In the genomic region with DNA sequence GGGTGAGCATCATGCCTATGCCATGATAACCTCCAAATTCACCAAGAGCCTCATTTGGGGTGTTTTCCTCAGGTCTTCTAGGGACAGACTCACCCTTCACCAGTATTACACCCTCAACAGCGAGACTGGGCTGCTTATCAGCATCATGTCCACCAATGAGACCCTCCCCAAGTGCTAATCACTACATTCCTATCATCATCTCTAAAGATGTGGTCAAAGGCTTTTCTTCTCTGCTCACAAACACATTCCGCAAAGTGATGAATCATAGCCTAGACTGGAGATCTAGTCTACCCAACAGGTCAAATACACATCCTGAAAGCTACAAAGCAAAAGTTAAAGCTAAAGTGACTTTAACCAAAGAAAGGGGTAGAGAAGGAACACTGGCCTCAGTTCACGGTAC, we compare ENCODE assay signal across 22 cellular contexts.
"Had no signal": no experiment of that assay in that cellular context is flagged by ENCODE, and none has a peak within 500 bp of the region (broad histone marks: within the 10 kb centered on the region; RNA-seq: fewer than 3 reads in every experiment).

No MANE protein-coding gene starts in this region.

- H3K4me1 Mint-ChIP-seq: central memory CD8-positive, alpha-beta T cell had no signal

- H3K4me3 Mint-ChIP-seq: activated naive CD8-positive, alpha-beta T cell; activated T-cell treated with anti-CD3 and anti-CD28 coated beads, Interleukin-2, amount 50 U/mL, for 72 hours; central memory CD8-positive, alpha-beta T cell; effector memory CD8-positive, alpha-beta T cell; natural killer cell treated with Interleukin-12 subunit alpha and Interleukin-12 subunit beta and Interleukin-15 and Interleukin-18, amount 100 ng/mL, for 72 hours; stimulated activated naive B cell treated with anti-CD40 and anti-IgM and Interleukin-4, amounts not matched to agents 10 μg/mL and 1 μg/mL and 100 μg/mL, for 72 hours; T-helper 1 cell treated with Interleukin-12 subunit alpha and Interleukin-12 subunit beta and Interleukin-4 antibody, amounts not matched to agents 30 μg/mL and 1 μg/mL, for 36 hours had no signal

- H3K36me3 Mint-ChIP-seq: activated naive CD8-positive, alpha-beta T cell; natural killer cell treated with Interleukin-12 subunit alpha and Interleukin-12 subunit beta and Interleukin-15 and Interleukin-18, amount 100 ng/mL, for 72 hours; stimulated activated naive B cell treated with anti-CD40 and anti-IgM and Interleukin-4, amounts not matched to agents 10 μg/mL and 1 μg/mL and 100 μg/mL, for 72 hours had no signal

- H3K9me3 Mint-ChIP-seq: activated T-cell treated with anti-CD3 and anti-CD28 coated beads, Interleukin-2, amount 50 U/mL, for 72 hours; central memory CD8-positive, alpha-beta T cell; effector memory CD8-positive, alpha-beta T cell; natural killer cell treated with Interleukin-12 subunit alpha and Interleukin-12 subunit beta and Interleukin-15 and Interleukin-18, amount 100 ng/mL, for 72 hours; T-helper 1 cell treated with Interleukin-12 subunit alpha and Interleukin-12 subunit beta and Interleukin-4 antibody, amounts not matched to agents 30 μg/mL and 1 μg/mL, for 36 hours had no signal

- ATAC-seq: activated T-cell treated with anti-CD3 and anti-CD28 coated beads, Interleukin-2, amount 50 U/mL, for 72 hours; effector memory CD8-positive, alpha-beta T cell; gastroesophageal sphincter; natural killer cell treated with Interleukin-12 subunit alpha and Interleukin-12 subunit beta and Interleukin-15 and Interleukin-18, amount 100 ng/mL, for 72 hours; stimulated activated naive B cell treated with anti-CD40 and anti-IgM and Interleukin-4, amounts not matched to agents 10 μg/mL and 1 μg/mL and 100 μg/mL, for 72 hours; upper lobe of right lung had no signal

- DNase-seq: activated CD4-positive, alpha-beta T cell treated with anti-CD3 and anti-CD28 coated beads for 4 hours; activated CD4-positive, alpha-beta T cell treated with anti-CD3 and anti-CD28 coated beads, Interleukin-2, amount 50 U/mL, for 4 hours; activated effector memory CD4-positive, alpha-beta T cell treated with Interleukin-2 at 50 U/mL for 16 hours; activated naive CD4-positive, alpha-beta T cell treated with Interleukin-2 at 50 U/mL for 16 hours; activated T-cell treated with anti-CD3 and anti-CD28 coated beads for 4 hours; activated T-cell treated with anti-CD3 and anti-CD28 coated beads, Interleukin-2, amount 50 U/mL, for 72 hours; effector memory CD8-positive, alpha-beta T cell; head of caudate nucleus; hippocampal formation; mesenchymal stem cell; stimulated activated CD4-positive, alpha-beta T cell treated with anti-CD3 and anti-CD28 coated beads, Interleukin-15, amount 100 ng/mL, for 24 hours; stimulated activated CD4-positive, alpha-beta T cell treated with anti-CD3 and anti-CD28 coated beads, Interleukin-2, amount 100 ng/mL, for 24 hours; stimulated activated naive B cell treated with anti-CD40 and anti-IgM and Interleukin-4, amounts not matched to agents 10 μg/mL and 1 μg/mL and 100 μg/mL, for 72 hours; stomach; T-helper 9 cell; thyroid gland; upper lobe of right lung had no signal

- H3K27ac Mint-ChIP-seq: activated naive CD8-positive, alpha-beta T cell; activated T-cell treated with anti-CD3 and anti-CD28 coated beads, Interleukin-2, amount 50 U/mL, for 72 hours; effector memory CD8-positive, alpha-beta T cell; natural killer cell treated with Interleukin-12 subunit alpha and Interleukin-12 subunit beta and Interleukin-15 and Interleukin-18, amount 100 ng/mL, for 72 hours; T-helper 1 cell treated with Interleukin-12 subunit alpha and Interleukin-12 subunit beta and Interleukin-4 antibody, amounts not matched to agents 30 μg/mL and 1 μg/mL, for 36 hours had no signal
